Comparison of ENCODE assay signal across 1 cellular context in the genomic region with DNA sequence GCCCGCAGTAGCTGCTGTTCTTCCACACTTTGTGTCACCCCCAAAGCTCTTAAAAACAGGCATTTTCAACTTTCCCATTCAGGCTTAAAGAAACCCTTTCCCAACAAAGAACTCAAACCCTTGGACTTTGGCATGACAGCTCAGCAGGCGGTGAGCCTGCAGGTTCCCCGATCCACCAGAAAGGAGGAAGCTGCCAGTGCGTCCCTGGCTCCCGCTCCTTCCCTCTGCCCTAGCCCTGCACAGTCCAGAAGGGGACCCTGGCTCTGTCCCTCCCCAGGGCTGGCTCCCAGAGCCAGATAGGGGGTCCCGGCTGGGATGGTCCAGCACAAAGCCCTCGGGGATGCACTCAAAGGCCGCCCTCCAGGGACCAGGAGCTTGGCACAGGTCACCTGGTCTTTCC.
TF ChIP-seq lines count a peak whose summit lies in the region.

No MANE protein-coding gene starts in this region.

TF ChIP-seq in HepG2, 621 proteins besides CTCF, POLR2A, EP300 and RAD21 (continued from another document):
- peak; percentile 51 for TF ChIP-seq HNF4A (CRISPR knock-in tag; IDR thresholded peaks at IDR 0.05)
